16 cellular contexts compared by ENCODE assay signal in genomic region chr20:62736026-62736406, GRCh38. TPM values are rescaled to one million over a fixed set of nuclear protein-coding genes. Genes with fewer than 3 reads are reported as not detected.
"Had no signal": no experiment of that assay in that cellular context is flagged by ENCODE, and none has a peak within 500 bp of the region (broad histone marks: within the 10 kb centered on the region; RNA-seq: fewer than 3 reads in every experiment).

No MANE protein-coding gene starts in this region.

- H2AFZ ChIP-seq: parathyroid adenoma had no signal

- DNase-seq: activated CD8-positive, alpha-beta T cell treated with anti-CD3 and anti-CD28 coated beads, Interleukin-2, amount 10 ng/mL, durations not matched to agents 7 days and 5 days; effector memory CD4-positive, alpha-beta T cell; midbrain; stimulated activated CD4-positive, alpha-beta T cell treated with anti-CD3 and anti-CD28 coated beads, Interleukin-4, amount 100 ng/mL, for 1 hour; stimulated activated naive B cell treated with anti-CD40 and anti-IgM and Interleukin-4, amounts not matched to agents 10 μg/mL and 1 μg/mL and 100 μg/mL, for 72 hours; SW 1271 had no signal

- H3K79me2 ChIP-seq: parathyroid adenoma had no signal

- H3K4me3 ChIP-seq: skin epidermis, thyroid gland had no signal

- H3K9me3 Mint-ChIP-seq: activated naive CD4-positive, alpha-beta T cell treated with anti-CD3 and anti-CD28 coated beads, Interleukin-2, amount 50 U/mL, for 24 hours; central memory CD8-positive, alpha-beta T cell; stimulated activated naive B cell treated with anti-CD40 and anti-IgM and Interleukin-4, amounts not matched to agents 10 μg/mL and 1 μg/mL and 100 μg/mL, for 72 hours; WTC11 had no signal

- H3K27me3 Mint-ChIP-seq: activated naive CD4-positive, alpha-beta T cell treated with anti-CD3 and anti-CD28 coated beads, Interleukin-2, amount 50 U/mL, for 24 hours; brain; central memory CD8-positive, alpha-beta T cell had no signal

- H3K4me3 Mint-ChIP-seq: activated CD8-positive, alpha-beta T cell treated with anti-CD3 and anti-CD28 coated beads, Interleukin-2, amount 10 ng/mL, durations not matched to agents 7 days and 5 days; activated naive CD4-positive, alpha-beta T cell treated with anti-CD3 and anti-CD28 coated beads, Interleukin-2, amount 50 U/mL, for 24 hours; brain; central memory CD8-positive, alpha-beta T cell; stimulated activated naive B cell treated with anti-CD40 and anti-IgM and Interleukin-4, amounts not matched to agents 10 μg/mL and 1 μg/mL and 100 μg/mL, for 72 hours; WTC11 had no signal

- H3K27me3 ChIP-seq: thyroid gland had no signal

- H3K36me3 Mint-ChIP-seq: activated naive CD4-positive, alpha-beta T cell treated with anti-CD3 and anti-CD28 coated beads, Interleukin-2, amount 50 U/mL, for 24 hours; brain; stimulated activated naive B cell treated with anti-CD40 and anti-IgM and Interleukin-4, amounts not matched to agents 10 μg/mL and 1 μg/mL and 100 μg/mL, for 72 hours; WTC11 had no signal

- H3K27ac Mint-ChIP-seq: activated naive CD4-positive, alpha-beta T cell treated with anti-CD3 and anti-CD28 coated beads, Interleukin-2, amount 50 U/mL, for 24 hours; stimulated activated naive B cell treated with anti-CD40 and anti-IgM and Interleukin-4, amounts not matched to agents 10 μg/mL and 1 μg/mL and 100 μg/mL, for 72 hours; WTC11 had no signal

- H3K36me3 ChIP-seq: thyroid gland had no signal

- H3K27ac ChIP-seq: foreskin keratinocyte, parathyroid adenoma, skin epidermis, thyroid gland had no signal

- ATAC-seq: activated CD8-positive, alpha-beta T cell treated with anti-CD3 and anti-CD28 coated beads, Interleukin-2, amount 10 ng/mL, durations not matched to agents 7 days and 5 days; foreskin keratinocyte; stimulated activated naive B cell treated with anti-CD40 and anti-IgM and Interleukin-4, amounts not matched to agents 10 μg/mL and 1 μg/mL and 100 μg/mL, for 72 hours had no signal

- H3K4me1 ChIP-seq: parathyroid adenoma, thyroid gland had no signal

- H3K9me3 ChIP-seq: thyroid gland had no signal

RNA-seq across cellular contexts. Expression of gene NTSR1, which starts 27.4 kb away (rescaled TPM):
- total RNA-seq: myocyte, renal cortical epithelial cell had no signal
